13 cellular contexts compared by ENCODE assay signal in genomic region chr7:94367940-94368339, GRCh38. TPM values are rescaled to one million over a fixed set of nuclear protein-coding genes. Genes with fewer than 3 reads are reported as not detected.
DNase-seq lines count a peak whose midpoint lies in the region; ATAC-seq and TF ChIP-seq lines count a peak whose summit lies in the region.
"Had no signal": no experiment of that assay in that cellular context is flagged by ENCODE, and none has a peak within 500 bp of the region (broad histone marks: within the 10 kb centered on the region; RNA-seq: fewer than 3 reads in every experiment).

No MANE protein-coding gene starts in this region.

- H3K4me3 ChIP-seq in SJSA1, result no peak overlapping the region
- peak overlapping the region; percentile 23 for H3K4me3 ChIP-seq in fibroblast of mammary gland (ENCODE audit: control insufficient read depth, low read depth, low read length)
- no peak overlapping the region for H3K4me3 ChIP-seq in parathyroid adenoma (ENCODE audit: low read depth, low read length)
- H3K4me3 ChIP-seq: A549 had no signal

- peak overlapping the region; percentile 33 for H2AFZ ChIP-seq in parathyroid adenoma

- H3K27ac ChIP-seq in SJSA1 (peak overlapping the region; percentile 38), parathyroid adenoma (no peak overlapping the region)
- H3K27ac ChIP-seq: A549 had no signal

- H3K27me3 Mint-ChIP-seq in stimulated activated naive CD8-positive, alpha-beta T cell treated with anti-CD3 and anti-CD28 coated beads, Interleukin-15, amount 100 ng/mL, for 72 hours, result no peaks in the 10 kb centered on the region

- H3K4me1 ChIP-seq in SJSA1 (replicated peaks) (peaks cover 21% of the 10 kb centered on the region), parathyroid adenoma (no peaks in the 10 kb centered on the region)

- no peak overlapping the region for H3K4me2 ChIP-seq in parathyroid adenoma (ENCODE audit: low read length)
- H3K4me2 ChIP-seq: A549 had no signal

- no peak for TF ChIP-seq CTCF in fibroblast of mammary gland (conservative IDR thresholded peaks at IDR 0.05; ENCODE audit: control insufficient read depth, insufficient read depth, low read depth, low read length)
- TF ChIP-seq CTCF in parathyroid adenoma (IDR thresholded peaks at IDR 0.05), result no peak

- no peaks in the 10 kb centered on the region for H3K36me3 ChIP-seq in SJSA1
- H3K36me3 ChIP-seq in parathyroid adenoma (ENCODE audit: control insufficient read depth, insufficient read depth, low read length), result no peaks in the 10 kb centered on the region

- H3K27me3 ChIP-seq in SJSA1 (replicated peaks) (no peaks in the 10 kb centered on the region), parathyroid adenoma (ENCODE audit: control insufficient read depth, insufficient read depth, low read length) (no peaks in the 10 kb centered on the region)

- no peaks in the 10 kb centered on the region for H3K79me2 ChIP-seq in parathyroid adenoma

- DNase-seq in A172 (ENCODE audit: low spot score), result peak; percentile 27
- no peak for DNase-seq in SJSA1 (ENCODE audit: low read depth in 1 of 2, low spot score in 2 of 2)
- peak; percentile 76 for DNase-seq in fibroblast of mammary gland (ENCODE audit: low read depth)
- DNase-seq in stimulated activated naive CD8-positive, alpha-beta T cell treated with anti-CD3 and anti-CD28 coated beads, Interleukin-15, amount 100 ng/mL, for 72 hours, result no peak
- no peak for DNase-seq in NCI-H2029 treated with DMSO at 0.1 percent for 48 hours (lab: John Stamatoyannopoulos, UW)
- DNase-seq in COR-L47 (lab: John Stamatoyannopoulos, UW), result no peak
- DNase-seq: activated CD4-positive, CD25-positive, alpha-beta regulatory T cell treated with anti-CD3 and anti-CD28 coated beads, Interleukin-2, amount 50 U/mL, for 72 hours; activated naive CD4-positive, alpha-beta T cell treated with Interleukin-2 at 50 U/mL for 16 hours; left colon had no signal

- H3K9me3 Mint-ChIP-seq in stimulated activated naive CD8-positive, alpha-beta T cell treated with anti-CD3 and anti-CD28 coated beads, Interleukin-15, amount 100 ng/mL, for 72 hours, result no peaks in the 10 kb centered on the region
- H3K9me3 Mint-ChIP-seq: stimulated activated naive CD8-positive, alpha-beta T cell treated with anti-CD3 and anti-CD28 coated beads, Interleukin-15, Interleukin-2, amounts not matched to agents 100 ng/mL and 50 ng/mL, for 24 hours had no signal

- no peak overlapping the region for H3K4me3 Mint-ChIP-seq in stimulated activated naive CD8-positive, alpha-beta T cell treated with anti-CD3 and anti-CD28 coated beads, Interleukin-15, amount 100 ng/mL, for 72 hours
- H3K4me3 Mint-ChIP-seq: stimulated activated naive CD8-positive, alpha-beta T cell treated with anti-CD3 and anti-CD28 coated beads, Interleukin-15, Interleukin-2, amounts not matched to agents 100 ng/mL and 50 ng/mL, for 24 hours had no signal

- H3K9me3 ChIP-seq in SJSA1 (replicated peaks), result no peaks in the 10 kb centered on the region
- no peaks in the 10 kb centered on the region for H3K9me3 ChIP-seq in parathyroid adenoma (ENCODE audit: control insufficient read depth, low read length)
- H3K9me3 ChIP-seq: A549 had no signal

- no peak overlapping the region for H3K27ac Mint-ChIP-seq in stimulated activated naive CD8-positive, alpha-beta T cell treated with anti-CD3 and anti-CD28 coated beads, Interleukin-15, amount 100 ng/mL, for 72 hours
- H3K27ac Mint-ChIP-seq: stimulated activated naive CD8-positive, alpha-beta T cell treated with anti-CD3 and anti-CD28 coated beads, Interleukin-15, Interleukin-2, amounts not matched to agents 100 ng/mL and 50 ng/mL, for 24 hours had no signal

- no peaks in the 10 kb centered on the region for H3K4me1 Mint-ChIP-seq in stimulated activated naive CD8-positive, alpha-beta T cell treated with anti-CD3 and anti-CD28 coated beads, Interleukin-15, amount 100 ng/mL, for 72 hours

- H3K9ac ChIP-seq in parathyroid adenoma, result no peak overlapping the region

- no peak for ATAC-seq in GM19035 (IDR thresholded peaks at IDR 0.05; ENCODE audit: unreplicated experiment)
- no peak for ATAC-seq in stimulated activated naive CD8-positive, alpha-beta T cell treated with anti-CD3 and anti-CD28 coated beads, Interleukin-15, amount 100 ng/mL, for 72 hours
- ATAC-seq: A549, left colon had no signal

RNA-seq across cellular contexts. Expression of gene COL1A2, which starts 26.8 kb away (rescaled TPM):
- total RNA-seq in A172 (2014; rRNA removed; shearing (Covaris generic)), result 104 and 144 TPM in 2 replicates
- total RNA-seq in SJSA1 (2014; rRNA removed; shearing (Covaris generic)), result 2,203 and 4,473 TPM in 2 replicates

Comparison
In these comparisons a context has a peak if more than half of its experiments do, and no peak if none do; other contexts are left out.
1. DNase-seq: peak in A172 (single experiment) and fibroblast of mammary gland (single experiment); none in SJSA1 (0 of 2), stimulated activated naive CD8-positive, alpha-beta T cell treated with anti-CD3 and anti-CD28 coated beads, Interleukin-15, amount 100 ng/mL, for 72 hours (0 of 2), NCI-H2029 treated with DMSO at 0.1 percent for 48 hours (single experiment) and COR-L47 (single experiment).
2. RNA of gene COL1A2, which starts 26.8 kb away (total RNA-seq): 2,203 to 4,473 TPM in SJSA1; 104 to 144 TPM in A172; every median in the first group is over 10 times any median in the second.